In the genomic region with DNA sequence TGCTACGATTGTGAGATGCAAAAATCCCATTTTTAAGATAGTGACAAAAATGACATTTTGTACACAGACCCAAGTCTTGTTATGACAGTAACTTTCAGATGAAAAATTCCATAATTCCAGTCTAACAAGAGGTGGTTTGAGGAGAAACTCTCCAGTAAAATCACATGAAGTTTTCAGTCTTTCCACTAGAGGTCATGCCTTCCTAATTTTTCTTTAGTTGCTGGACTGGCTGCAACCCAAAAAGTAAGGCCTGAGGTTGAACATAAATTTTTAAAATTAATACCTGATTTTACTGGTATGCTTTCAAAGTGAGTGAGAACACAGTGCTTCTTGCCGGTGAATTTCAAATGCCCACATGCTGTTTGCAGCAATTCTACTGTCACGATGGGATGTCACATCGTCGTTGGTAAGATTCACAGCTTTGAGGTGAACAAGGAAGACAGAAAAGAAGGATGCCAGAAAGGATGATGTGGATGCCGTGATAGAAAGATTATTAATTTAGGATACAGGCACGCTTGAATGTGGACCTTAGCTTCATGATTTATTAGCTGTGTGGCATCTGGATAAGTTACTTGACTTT, we compare ENCODE assay signal across 8 cellular contexts.
DNase-seq lines count a peak whose midpoint lies in the region; ATAC-seq and FAIRE-seq lines count a peak whose summit lies in the region.

No MANE protein-coding gene starts in this region.

- 58 to 68% (median 61%) methylated on average over 7 of the region's 7 CpGs for WGBS in small intestine, 3 donors

- no peaks in the 10 kb centered on the region for H3K27me3 ChIP-seq in small intestine (ENCODE audit: control insufficient read depth in 2 of 2, insufficient read depth in 2 of 2, low read length in 2 of 2)
- no peaks in the 10 kb centered on the region for H3K27me3 ChIP-seq in H7 (ENCODE audit: control insufficient read depth, insufficient read depth, low read length)

- intact Hi-C loops in activated CD4-positive, alpha-beta T cell treated with anti-CD3 and anti-CD28 coated beads, Interleukin-2, amount 10 ng/mL, durations not matched to agents 24 days and 14 days (cut with micrococcal nuclease) = loop anchor here (1.0 kb wide), 1 partner anchor 225 kb away; no protein-coding TSS in a partner anchor
- intact Hi-C loops in activated CD4-positive, alpha-beta T cell treated with anti-CD3 and anti-CD28 coated beads for 36 hours (cut with DNase I, micrococcal nuclease) = loop anchor here (1.0 to 10.0 kb wide), 7 partner anchors 76 to 756 kb away; a partner anchor contains a TSS

- H3K27ac Mint-ChIP-seq in activated CD4-positive, alpha-beta T cell treated with anti-CD3 and anti-CD28 coated beads, Interleukin-2, amount 10 ng/mL, durations not matched to agents 24 days and 14 days = peak overlapping the region; percentile 26
- no peak overlapping the region for H3K27ac Mint-ChIP-seq in activated CD4-positive, alpha-beta T cell treated with anti-CD3 and anti-CD28 coated beads for 36 hours

- H3K4me1 Mint-ChIP-seq in activated CD4-positive, alpha-beta T cell treated with anti-CD3 and anti-CD28 coated beads, Interleukin-2, amount 10 ng/mL, durations not matched to agents 24 days and 14 days = peaks cover 52% of the 10 kb centered on the region
- H3K4me1 Mint-ChIP-seq in activated CD4-positive, alpha-beta T cell treated with anti-CD3 and anti-CD28 coated beads for 36 hours = peaks cover 20% of the 10 kb centered on the region

- CTCF ChIA-PET in activated CD4-positive, alpha-beta T cell treated with anti-CD3 and anti-CD28 coated beads for 36 hours (lab: Charles Lee) = interaction anchor here (0.8 to 8.7 kb wide), 11 partner anchors 18 to 758 kb away, joined by 3 to 87 read pairs (median 4); a partner anchor contains a TSS

- no peak overlapping the region for H3K4me3 ChIP-seq in small intestine (ENCODE audit: low read depth in 1 of 2, low read length in 2 of 2)
- no peak overlapping the region for H3K4me3 ChIP-seq in H7 (ENCODE audit: insufficient read depth, low read depth, low read length)

- no peaks in the 10 kb centered on the region for H3K9me3 Mint-ChIP-seq in activated CD4-positive, alpha-beta T cell treated with anti-CD3 and anti-CD28 coated beads, Interleukin-2, amount 10 ng/mL, durations not matched to agents 24 days and 14 days
- H3K9me3 Mint-ChIP-seq in activated CD4-positive, alpha-beta T cell treated with anti-CD3 and anti-CD28 coated beads for 36 hours (ENCODE audit: low read depth) = no peaks in the 10 kb centered on the region

- POLR2A ChIA-PET in activated CD4-positive, alpha-beta T cell treated with anti-CD3 and anti-CD28 coated beads for 36 hours (lab: Charles Lee) = interaction anchor here (0.5 kb wide), 1 partner anchor 83 kb away, joined by 3 read pairs; no protein-coding TSS in a partner anchor

- no peak for FAIRE-seq in small intestine (lab: Jason Lieb, UNC)

- no peaks in the 10 kb centered on the region for H3K9me3 ChIP-seq in small intestine (ENCODE audit: control insufficient read depth, low read depth)

- no peak for ATAC-seq in activated CD4-positive, alpha-beta T cell treated with anti-CD3 and anti-CD28 coated beads for 36 hours

- H3K27me3 Mint-ChIP-seq in activated CD4-positive, alpha-beta T cell treated with anti-CD3 and anti-CD28 coated beads, Interleukin-2, amount 10 ng/mL, durations not matched to agents 24 days and 14 days = peaks cover 2% of the 10 kb centered on the region
- peaks cover 11% of the 10 kb centered on the region for H3K27me3 Mint-ChIP-seq in activated CD4-positive, alpha-beta T cell treated with anti-CD3 and anti-CD28 coated beads for 36 hours

- H3K27ac ChIP-seq in small intestine (ENCODE audit: low read depth in 1 of 2, low read length in 1 of 2) = no peak overlapping the region

- H3K36me3 ChIP-seq in small intestine (ENCODE audit: control insufficient read depth in 2 of 2, insufficient read depth in 2 of 2, low read length in 2 of 2) (no peaks in the 10 kb centered on the region), H7 (replicated peaks; ENCODE audit: control insufficient read depth, insufficient read depth, low read length) (no peaks in the 10 kb centered on the region)

- peak; percentile 68 for DNase-seq in activated CD4-positive, alpha-beta T cell treated with anti-CD3 and anti-CD28 coated beads, Interleukin-2, amount 10 ng/mL, durations not matched to agents 24 days and 14 days
- DNase-seq in activated CD4-positive, alpha-beta T cell treated with anti-CD3 and anti-CD28 coated beads for 36 hours = no peak
- DNase-seq in NCI-H1092 treated with DMSO at 0.1 percent for 48 hours (lab: John Stamatoyannopoulos, UW) (peak; percentile 87), SKM-1 treated with dmso at 0.1 percent for 144 hours (lab: John Stamatoyannopoulos, UW; ENCODE audit: unreplicated experiment) (peak; percentile 41), fibroblast of the conjunctiva (ENCODE audit: low read depth) (peak; percentile 36), small intestine (peak; percentile 63), activated T-cell treated with anti-CD3 and anti-CD28 coated beads for 4 hours (no peak), H7 (no peak)

- no peaks in the 10 kb centered on the region for H3K36me3 Mint-ChIP-seq in activated CD4-positive, alpha-beta T cell treated with anti-CD3 and anti-CD28 coated beads, Interleukin-2, amount 10 ng/mL, durations not matched to agents 24 days and 14 days (ENCODE audit: low read depth)
- no peaks in the 10 kb centered on the region for H3K36me3 Mint-ChIP-seq in activated CD4-positive, alpha-beta T cell treated with anti-CD3 and anti-CD28 coated beads for 36 hours (ENCODE audit: low read depth)

- peaks cover 5 to 6% of the 10 kb centered on the region in 2 donors for H3K4me1 ChIP-seq in small intestine (ENCODE audit: control insufficient read depth in 2 of 2, insufficient read depth in 1 of 2, low read depth in 1 of 2, low read length in 1 of 2)

- no peak overlapping the region for H3K4me3 Mint-ChIP-seq in activated CD4-positive, alpha-beta T cell treated with anti-CD3 and anti-CD28 coated beads, Interleukin-2, amount 10 ng/mL, durations not matched to agents 24 days and 14 days
- H3K4me3 Mint-ChIP-seq in activated CD4-positive, alpha-beta T cell treated with anti-CD3 and anti-CD28 coated beads for 36 hours = no peak overlapping the region

Comparison
In these comparisons a context has a peak if more than half of its experiments do, and no peak if none do; other contexts are left out.
1. DNase-seq: peak in activated CD4-positive, alpha-beta T cell treated with anti-CD3 and anti-CD28 coated beads, Interleukin-2, amount 10 ng/mL, durations not matched to agents 24 days and 14 days (single experiment), NCI-H1092 treated with DMSO at 0.1 percent for 48 hours (single experiment), SKM-1 treated with dmso at 0.1 percent for 144 hours (single experiment), fibroblast of the conjunctiva (single experiment) and small intestine (single experiment); none in activated CD4-positive, alpha-beta T cell treated with anti-CD3 and anti-CD28 coated beads for 36 hours (single experiment), activated T-cell treated with anti-CD3 and anti-CD28 coated beads for 4 hours (single experiment) and H7 (single experiment).